In genomic region chr10:103859161-103860141, GRCh38 we compare ENCODE assay signal across 8 cellular contexts. TPM values are rescaled to one million over a fixed set of nuclear protein-coding genes. Genes with fewer than 3 reads are reported as not detected.
A peak's percentile ranks its signal among the peaks of the same experiment; 100 is the strongest.
DNase-seq lines count a peak whose midpoint lies in the region; ATAC-seq and TF ChIP-seq lines count a peak whose summit lies in the region.

No MANE protein-coding gene starts in this region.

- 44 to 47% methylated on average over 15 of the region's 15 CpGs for WGBS in thyroid gland, 2 donors

- H3K4me1 Mint-ChIP-seq in naive thymus-derived CD8-positive, alpha-beta T cell, result peaks cover 4 to 15% (median 11%) of the 10 kb centered on the region in 4 donors

- no peaks in the 10 kb centered on the region for H3F3A ChIP-seq in OCI-LY1 (ENCODE audit: insufficient read depth, low read length)

- H3K9me3 ChIP-seq in OCI-LY1 (ENCODE audit: low read length), result no peaks in the 10 kb centered on the region
- no peaks in the 10 kb centered on the region for H3K9me3 ChIP-seq in thyroid gland

- no peaks in the 10 kb centered on the region for H4K20me1 ChIP-seq in OCI-LY1 (ENCODE audit: insufficient read depth, low read length)

- ATAC-seq in HG02884 (IDR thresholded peaks at IDR 0.05; ENCODE audit: unreplicated experiment) (peak; percentile 59), esophagus mucosa (peak; percentile 58)
- peak; percentile 58 to 59 for ATAC-seq in naive thymus-derived CD8-positive, alpha-beta T cell

- H3K27me3 Mint-ChIP-seq in naive thymus-derived CD8-positive, alpha-beta T cell, result peaks cover 8 to 20% (median 17%) of the 10 kb centered on the region in 5 donors

- H3K27ac ChIP-seq in OCI-LY1 (ENCODE audit: low read depth, low read length, poor library complexity, severe bottlenecking) (no peak overlapping the region), thyroid gland (no peak overlapping the region)

- H3K4me1 ChIP-seq in OCI-LY1 (ENCODE audit: insufficient read depth, low read length, severe bottlenecking), result peaks cover 1% of the 10 kb centered on the region
- peaks cover 12% of the 10 kb centered on the region in 2 donors for H3K4me1 ChIP-seq in thyroid gland

- no peak overlapping the region for H3K9ac ChIP-seq in OCI-LY1 (ENCODE audit: low read length)

- H3K27ac Mint-ChIP-seq in naive thymus-derived CD8-positive, alpha-beta T cell, result peak overlapping the region in 1 of 10 donors; percentile 13

- H3K4me3 ChIP-seq in OCI-LY1 (ENCODE audit: low read depth, low read length, poor library complexity, severe bottlenecking), result no peak overlapping the region
- no peak overlapping the region for H3K4me3 ChIP-seq in thyroid gland (replicated peaks in 1 of 3)

- H3K36me3 ChIP-seq in OCI-LY1 (ENCODE audit: insufficient read depth, low read length) (no peaks in the 10 kb centered on the region), thyroid gland (no peaks in the 10 kb centered on the region)

- H3K9me3 Mint-ChIP-seq in naive thymus-derived CD8-positive, alpha-beta T cell, result peaks cover 0 to 8% (median 5%) of the 10 kb centered on the region in 9 donors

- H2AFZ ChIP-seq in OCI-LY1 (ENCODE audit: low read length), result no peak overlapping the region

- TF ChIP-seq POLR2A in thyroid gland (IDR thresholded peaks at IDR 0.05), result no peak

- peak; percentile 51 for DNase-seq in NCI-H2171 treated with DMSO at 0.1 percent for 48 hours (lab: John Stamatoyannopoulos, UW)
- no peak for DNase-seq in NCI-H2171 (lab: John Stamatoyannopoulos, UW)
- DNase-seq in activated T-cell treated with anti-CD3 and anti-CD28 coated beads for 48 hours (ENCODE audit: low read depth), result peak; percentile 29
- DNase-seq in naive thymus-derived CD8-positive, alpha-beta T cell, result peak; percentile 13 to 69 (median 50)
- peak; percentile 47 to 52 for DNase-seq in thyroid gland

- H3K4me2 ChIP-seq in OCI-LY1 (ENCODE audit: low read length), result no peak overlapping the region

- H3K9me2 ChIP-seq in OCI-LY1 (ENCODE audit: low read depth, low read length), result no peaks in the 10 kb centered on the region

- TF ChIP-seq CTCF in OCI-LY1 (IDR thresholded peaks at IDR 0.05; ENCODE audit: low read length) (peak; percentile 84), thyroid gland (IDR thresholded peaks at IDR 0.05) (peak in 5 of 6 experiments; percentile 16 to 68 (median 52))

- intact Hi-C loops in thyroid gland (cut with DNase I), result loop anchor here (5.0 kb wide), 1 partner anchor 147 kb away; no protein-coding TSS in a partner anchor

- no peak overlapping the region for H3K4me3 Mint-ChIP-seq in naive thymus-derived CD8-positive, alpha-beta T cell

- H3K79me2 ChIP-seq in OCI-LY1 (ENCODE audit: insufficient read depth, low read length), result no peaks in the 10 kb centered on the region

- H3K27me3 ChIP-seq in OCI-LY1 (ENCODE audit: insufficient read depth, low read length) (peaks cover under 1% of the 10 kb centered on the region; the same call in 1 of the 2 replicates), thyroid gland (no peaks in the 10 kb centered on the region)

- H3K36me3 Mint-ChIP-seq in naive thymus-derived CD8-positive, alpha-beta T cell, result peaks cover 7 to 15% (median 14%) of the 10 kb centered on the region in 3 donors

- POLR2A ChIA-PET in naive thymus-derived CD8-positive, alpha-beta T cell (lab: Charles Lee), result interaction anchor here (1.6 kb wide), 1 partner anchor 146 kb away, joined by 3 read pairs; no protein-coding TSS in a partner anchor

RNA-seq across cellular contexts. Expression of gene SH3PXD2A, which starts 4.1 kb away (rescaled TPM):
- total RNA-seq in esophagus mucosa, result 34.0 TPM
- total RNA-seq in naive thymus-derived CD8-positive, alpha-beta T cell, result 10 to 100 TPM; 21.5 to 22.4 TPM
- polyA plus RNA-seq in naive thymus-derived CD8-positive, alpha-beta T cell, result under 1 TPM; 0.09 to 0.50 (median 0.29) TPM
- 10 to 100 TPM in 2 of 4 donors, 1 to 10 TPM in 2; 9.4 to 20.6 (median 11.2) TPM for total RNA-seq in thyroid gland

RNA-seq across cellular contexts. Expression of gene STN1, which starts 58.5 kb away (rescaled TPM):
- 31.3 TPM for total RNA-seq in esophagus mucosa
- total RNA-seq in naive thymus-derived CD8-positive, alpha-beta T cell, result 10 to 100 TPM; 41.8 to 41.9 TPM
- polyA plus RNA-seq in naive thymus-derived CD8-positive, alpha-beta T cell, result 100 to 1,000 TPM in 1 of 3 donors, 10 to 100 TPM in 2; 89.3 to 103 (median 94.8) TPM
- total RNA-seq in thyroid gland, result 10 to 100 TPM; 20.7 to 37.1 (median 30.7) TPM
